ENCODE assay signal across 11 cellular contexts in genomic region chr4:177367336-177367735, GRCh38. TPM values are rescaled to one million over a fixed set of nuclear protein-coding genes. Genes with fewer than 3 reads are reported as not detected.
DNase-seq lines count a peak whose midpoint lies in the region; ATAC-seq, FAIRE-seq and TF ChIP-seq lines count a peak whose summit lies in the region.
"Had no signal": no experiment of that assay in that cellular context is flagged by ENCODE, and none has a peak within 500 bp of the region (broad histone marks: within the 10 kb centered on the region; RNA-seq: fewer than 3 reads in every experiment).

No MANE protein-coding gene starts in this region.

- peaks cover 35% of the 10 kb centered on the region for H3K36me3 Mint-ChIP-seq in activated naive CD8-positive, alpha-beta T cell treated with anti-CD3 and anti-CD28 coated beads, Interleukin-2, amount 10 ng/mL, durations not matched to agents 7 days and 5 days
- peaks cover 8% of the 10 kb centered on the region for H3K36me3 Mint-ChIP-seq in activated naive CD8-positive, alpha-beta T cell treated with anti-CD3 and anti-CD28 coated beads for 36 hours
- peaks cover 2% of the 10 kb centered on the region for H3K36me3 Mint-ChIP-seq in chondrocyte (ENCODE audit: low read depth)

- H3K27ac ChIP-seq in KMS-11 (peak overlapping the region; percentile 5; the same call in 1 of the 2 replicates), kidney (ENCODE audit: low read depth in 2 of 2, low read length in 2 of 2) (no peak overlapping the region)

- no peaks in the 10 kb centered on the region for H3K27me3 Mint-ChIP-seq in activated naive CD8-positive, alpha-beta T cell treated with anti-CD3 and anti-CD28 coated beads, Interleukin-2, amount 10 ng/mL, durations not matched to agents 7 days and 5 days
- no peaks in the 10 kb centered on the region for H3K27me3 Mint-ChIP-seq in activated naive CD8-positive, alpha-beta T cell treated with anti-CD3 and anti-CD28 coated beads for 36 hours
- H3K27me3 Mint-ChIP-seq in chondrocyte (ENCODE audit: low read depth) = no peaks in the 10 kb centered on the region

- no peak overlapping the region for H3K4me3 Mint-ChIP-seq in activated naive CD8-positive, alpha-beta T cell treated with anti-CD3 and anti-CD28 coated beads, Interleukin-2, amount 10 ng/mL, durations not matched to agents 7 days and 5 days
- H3K4me3 Mint-ChIP-seq in activated naive CD8-positive, alpha-beta T cell treated with anti-CD3 and anti-CD28 coated beads for 36 hours = no peak overlapping the region
- H3K4me3 Mint-ChIP-seq in chondrocyte (ENCODE audit: unreplicated experiment) = no peak overlapping the region

- peak; percentile 88 for ATAC-seq in activated naive CD8-positive, alpha-beta T cell treated with anti-CD3 and anti-CD28 coated beads, Interleukin-2, amount 10 ng/mL, durations not matched to agents 7 days and 5 days (ENCODE audit: low read depth)
- peak; percentile 59 for ATAC-seq in stimulated activated naive CD8-positive, alpha-beta T cell treated with anti-CD3 and anti-CD28 coated beads, Interleukin-15, Interleukin-2, amounts not matched to agents 100 U/mL and 50 U/mL, for 24 hours

- no peaks in the 10 kb centered on the region for H3K27me3 ChIP-seq in KMS-11 (ENCODE audit: insufficient read depth, low read depth)

- H3K36me3 ChIP-seq in KMS-11 (ENCODE audit: insufficient read depth) = no peaks in the 10 kb centered on the region
- no peaks in the 10 kb centered on the region for H3K36me3 ChIP-seq in kidney (ENCODE audit: control insufficient read depth in 1 of 2, insufficient read depth in 2 of 2, low read length in 2 of 2)

- peaks cover 17% of the 10 kb centered on the region for H3K4me1 ChIP-seq in KMS-11 (ENCODE audit: low read depth, poor library complexity, severe bottlenecking)
- H3K4me1 ChIP-seq in kidney (ENCODE audit: control insufficient read depth in 1 of 2, insufficient read depth in 1 of 2, low read depth in 1 of 2, low read length in 2 of 2) = no peaks in the 10 kb centered on the region

- H3K4me3 ChIP-seq in KMS-11 (IDR thresholded peaks at IDR 0.05; ENCODE audit: insufficient read depth, low read depth, low read length) (no peak overlapping the region), kidney (ENCODE audit: low read length in 2 of 2) (no peak overlapping the region)

- peaks cover 16% of the 10 kb centered on the region for H3K4me1 Mint-ChIP-seq in activated naive CD8-positive, alpha-beta T cell treated with anti-CD3 and anti-CD28 coated beads, Interleukin-2, amount 10 ng/mL, durations not matched to agents 7 days and 5 days
- peaks cover 4% of the 10 kb centered on the region for H3K4me1 Mint-ChIP-seq in activated naive CD8-positive, alpha-beta T cell treated with anti-CD3 and anti-CD28 coated beads for 36 hours
- no peaks in the 10 kb centered on the region for H3K4me1 Mint-ChIP-seq in chondrocyte (ENCODE audit: low read depth)

- H3K27ac Mint-ChIP-seq in activated naive CD8-positive, alpha-beta T cell treated with anti-CD3 and anti-CD28 coated beads, Interleukin-2, amount 10 ng/mL, durations not matched to agents 7 days and 5 days = no peak overlapping the region
- no peak overlapping the region for H3K27ac Mint-ChIP-seq in activated naive CD8-positive, alpha-beta T cell treated with anti-CD3 and anti-CD28 coated beads for 36 hours
- no peak overlapping the region for H3K27ac Mint-ChIP-seq in chondrocyte (ENCODE audit: unreplicated experiment)

- no peak overlapping the region for H3K9ac ChIP-seq in KMS-11
- H3K9ac ChIP-seq in kidney (ENCODE audit: low read length in 2 of 2) = no peak overlapping the region

- no peaks in the 10 kb centered on the region for H3K9me3 ChIP-seq in kidney (ENCODE audit: control insufficient read depth in 1 of 2, low read length in 2 of 2)

- no peak overlapping the region for H2AFZ ChIP-seq in KMS-11 (ENCODE audit: low read depth)

- no peak for FAIRE-seq in kidney (lab: Jason Lieb, UNC)

- H3K79me2 ChIP-seq in KMS-11 (ENCODE audit: insufficient read depth, low read depth) = no peaks in the 10 kb centered on the region

- TF ChIP-seq CTCF in KMS-11 (conservative IDR thresholded peaks at IDR 0.05; ENCODE audit: low read depth, low read length) = 0 out of 2 replicates have a peak, but pooled peaks have one; percentile 19
- TF ChIP-seq CTCF in chondrocyte (IDR thresholded peaks at IDR 0.05) = peak; percentile 23
- TF ChIP-seq CTCF in kidney (IDR thresholded peaks at IDR 0.05; ENCODE audit: borderline replicate concordance, extremely low read depth, insufficient read depth) = no peak

- H3K9me3 Mint-ChIP-seq in activated naive CD8-positive, alpha-beta T cell treated with anti-CD3 and anti-CD28 coated beads, Interleukin-2, amount 10 ng/mL, durations not matched to agents 7 days and 5 days = no peaks in the 10 kb centered on the region
- H3K9me3 Mint-ChIP-seq in activated naive CD8-positive, alpha-beta T cell treated with anti-CD3 and anti-CD28 coated beads for 36 hours = no peaks in the 10 kb centered on the region
- peaks cover 6% of the 10 kb centered on the region for H3K9me3 Mint-ChIP-seq in chondrocyte (ENCODE audit: low read depth)

- no peaks in the 10 kb centered on the region for H4K20me1 ChIP-seq in KMS-11 (ENCODE audit: insufficient read depth)

- peak; percentile 32 for DNase-seq in activated naive CD8-positive, alpha-beta T cell treated with anti-CD3 and anti-CD28 coated beads, Interleukin-2, amount 10 ng/mL, durations not matched to agents 7 days and 5 days
- no peak for DNase-seq in activated naive CD8-positive, alpha-beta T cell treated with anti-CD3 and anti-CD28 coated beads for 36 hours
- DNase-seq in chondrocyte (ENCODE audit: low spot score) = no peak
- no peak for DNase-seq in stimulated activated naive CD8-positive, alpha-beta T cell treated with anti-CD3 and anti-CD28 coated beads, Interleukin-15, Interleukin-2, amounts not matched to agents 100 U/mL and 50 U/mL, for 24 hours
- no peak for DNase-seq in kidney
- no peak for DNase-seq in DMS79 treated with DMSO at 0.1 percent for 48 hours (lab: John Stamatoyannopoulos, UW)
- DNase-seq in activated CD8-positive, alpha-beta memory T cell treated with anti-CD3 and anti-CD28 coated beads, Interleukin-2, amount 50 U/mL, for 4 hours = no peak
- DNase-seq: activated effector memory CD4-positive, alpha-beta T cell treated with anti-CD3 and anti-CD28 coated beads, Interleukin-2, amount 50 U/mL, for 16 hours; OCI-M1 had no signal

- intact Hi-C loops in kidney (cut with DNase I) = no loop called here

- POLR2A ChIA-PET in activated naive CD8-positive, alpha-beta T cell treated with anti-CD3 and anti-CD28 coated beads, Interleukin-2, amount 10 ng/mL, durations not matched to agents 7 days and 5 days (lab: Charles Lee) = interaction anchor here (1.3 kb wide), 1 partner anchor 75 kb away, joined by 3 read pairs; the partner anchor contains the start of gene AGA

- no peak overlapping the region for H3K4me2 ChIP-seq in KMS-11

RNA-seq across cellular contexts. Expression of gene NEIL3, which starts 57.7 kb away (rescaled TPM):
- total RNA-seq in activated naive CD8-positive, alpha-beta T cell treated with anti-CD3 and anti-CD28 coated beads, Interleukin-2, amount 10 ng/mL, durations not matched to agents 7 days and 5 days = 10 to 100 TPM; 23.2 to 24.0 TPM
- total RNA-seq in activated naive CD8-positive, alpha-beta T cell treated with anti-CD3 and anti-CD28 coated beads for 36 hours = 10 to 100 TPM; 14.7 to 15.2 TPM
- total RNA-seq in chondrocyte (1.5 to 2.5 TPM (median 1.7 TPM) in 3 replicates), kidney (0.35 TPM)
- not detected for polyA plus RNA-seq in kidney (ENCODE audit: insufficient read depth, low read depth, low replicate concordance)
- polyA plus RNA-seq: urinary bladder had no signal
